ENCODE assay signal across 27 cellular contexts in the genomic region with DNA sequence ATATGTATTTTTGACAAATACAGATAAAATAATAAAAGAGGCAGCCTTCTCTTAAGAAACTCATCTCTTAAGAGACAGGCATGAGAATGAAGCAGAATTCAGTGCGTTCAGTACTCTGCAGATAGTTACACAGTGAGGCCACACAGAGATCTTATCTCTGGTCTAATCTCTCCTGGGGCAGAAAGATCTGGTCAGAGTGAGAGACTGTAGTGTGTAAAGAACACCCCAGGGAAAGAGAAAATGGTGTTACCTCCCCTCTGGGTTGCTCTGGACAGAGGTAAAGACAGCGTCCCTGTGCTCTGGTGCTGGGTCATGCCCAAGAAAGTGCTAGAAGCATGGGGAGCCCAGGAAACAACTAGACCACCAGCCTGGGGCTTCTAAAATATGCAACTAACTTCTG.
"Had no signal": no experiment of that assay in that cellular context is flagged by ENCODE, and none has a peak within 500 bp of the region (broad histone marks: within the 10 kb centered on the region; RNA-seq: fewer than 3 reads in every experiment).

No MANE protein-coding gene starts in this region.

- H3K27ac ChIP-seq: dorsolateral prefrontal cortex, epithelial cell of prostate, esophagus muscularis mucosa, gastrocnemius medialis, left ventricle myocardium inferior, parathyroid adenoma, psoas muscle, spleen, testis had no signal

- H3K36me3 Mint-ChIP-seq: naive B cell; stimulated activated naive B cell treated with anti-CD40 and anti-IgM and Interleukin-4, amounts not matched to agents 10 μg/mL and 1 μg/mL and 100 μg/mL, for 72 hours had no signal

- H2AFZ ChIP-seq: parathyroid adenoma had no signal

- FAIRE-seq: endometrium, kidney had no signal

- H3K9me3 ChIP-seq: gastrocnemius medialis, testis had no signal

- H3K4me1 Mint-ChIP-seq: naive B cell; stimulated activated naive B cell treated with anti-CD40 and anti-IgM and Interleukin-4, amounts not matched to agents 10 μg/mL and 1 μg/mL and 100 μg/mL, for 72 hours; stimulated activated naive CD8-positive, alpha-beta T cell treated with anti-CD3 and anti-CD28 coated beads, Interleukin-15, amount 100 ng/mL, for 72 hours had no signal

- H3K9ac ChIP-seq: parathyroid adenoma had no signal

- H3K27me3 ChIP-seq: dorsolateral prefrontal cortex, esophagus muscularis mucosa, gastrocnemius medialis, spleen, testis, tibial nerve had no signal

- H3K4me3 Mint-ChIP-seq: immature natural killer cell; naive B cell; nephron progenitor cell; stimulated activated naive B cell treated with anti-CD40 and anti-IgM and Interleukin-4, amounts not matched to agents 10 μg/mL and 1 μg/mL and 100 μg/mL, for 72 hours; stimulated activated naive CD8-positive, alpha-beta T cell treated with anti-CD3 and anti-CD28 coated beads, Interleukin-15, amount 100 ng/mL, for 72 hours had no signal

- H3K4me1 ChIP-seq: esophagus muscularis mucosa, gastrocnemius medialis, parathyroid adenoma, psoas muscle, spleen, testis had no signal

- ATAC-seq: gastrocnemius medialis; left cardiac atrium; psoas muscle; sciatic nerve; stimulated activated naive B cell treated with anti-CD40 and anti-IgM and Interleukin-4, amounts not matched to agents 10 μg/mL and 1 μg/mL and 100 μg/mL, for 72 hours; stimulated activated naive CD8-positive, alpha-beta T cell treated with anti-CD3 and anti-CD28 coated beads, Interleukin-15, amount 100 ng/mL, for 72 hours had no signal

- DNase-seq: cortex of kidney; dorsolateral prefrontal cortex; effector CD8-positive, alpha-beta T cell; gastrocnemius medialis; immature natural killer cell; kidney; left cardiac atrium; left ventricle myocardium inferior; mesenchymal stem cell; naive B cell; nephron progenitor cell; psoas muscle; retina; spleen; stimulated activated CD4-positive, alpha-beta T cell treated with anti-CD3 and anti-CD28 coated beads, Interleukin-15, amount 100 ng/mL, for 24 hours; stimulated activated CD4-positive, alpha-beta T cell treated with anti-CD3 and anti-CD28 coated beads, Interleukin-1b, Interleukin-23, amount 100 ng/mL, for 48 hours; stimulated activated CD4-positive, alpha-beta T cell treated with anti-CD3 and anti-CD28 coated beads, Interleukin-4, amount 100 ng/mL, for 24 hours; stimulated activated naive B cell treated with anti-CD40 and anti-IgM and Interleukin-4, amounts not matched to agents 10 μg/mL and 1 μg/mL and 100 μg/mL, for 72 hours; stimulated activated naive CD8-positive, alpha-beta T cell treated with anti-CD3 and anti-CD28 coated beads, Interleukin-15, amount 100 ng/mL, for 72 hours; testis had no signal

- H3K4me3 ChIP-seq: dorsolateral prefrontal cortex, esophagus muscularis mucosa, gastrocnemius medialis, left ventricle myocardium inferior, lung, psoas muscle, spleen, testis, tibial nerve had no signal

- H3K27ac Mint-ChIP-seq: immature natural killer cell; naive B cell; stimulated activated naive B cell treated with anti-CD40 and anti-IgM and Interleukin-4, amounts not matched to agents 10 μg/mL and 1 μg/mL and 100 μg/mL, for 72 hours; stimulated activated naive CD8-positive, alpha-beta T cell treated with anti-CD3 and anti-CD28 coated beads, Interleukin-15, amount 100 ng/mL, for 72 hours had no signal

- H3K79me2 ChIP-seq: parathyroid adenoma had no signal
